Comparison of ENCODE assay signal across 15 cellular contexts in genomic region chr2:174535757-174536703, GRCh38. TPM values are rescaled to one million over a fixed set of nuclear protein-coding genes. Genes with fewer than 3 reads are reported as not detected.
DNase-seq lines count a peak whose midpoint lies in the region; ATAC-seq, FAIRE-seq and TF ChIP-seq lines count a peak whose summit lies in the region.
"Had no signal": no experiment of that assay in that cellular context is flagged by ENCODE, and none has a peak within 500 bp of the region (broad histone marks: within the 10 kb centered on the region; RNA-seq: fewer than 3 reads in every experiment).

No MANE protein-coding gene starts in this region.

- no peak overlapping the region for H3K9ac ChIP-seq in K562 (ENCODE audit: insufficient read depth in 1 of 2, low read depth in 2 of 2, low read length in 2 of 2)

- H3K4me3 ChIP-seq in K562, result no peak overlapping the region
- H3K4me3 ChIP-seq: cardiac muscle cell, tibial nerve had no signal

- TF ChIP-seq CTCF in C4-2B (conservative IDR thresholded peaks at IDR 0.05), result no peak
- no peak for TF ChIP-seq CTCF in K562 (IDR thresholded peaks at IDR 0.05 in 2 of 3, conservative IDR thresholded peaks at IDR 0.05 in 1 of 3; ENCODE audit: insufficient read depth in 2 of 3, low read depth in 1 of 3, low read length in 3 of 3)

- intact Hi-C loops in K562 (cut with micrococcal nuclease), result no loop called here

- TF ChIP-seq RAD21 in K562 (CRISPR knock-in tag; conservative IDR thresholded peaks at IDR 0.05 in 1 of 2, IDR thresholded peaks at IDR 0.05 in 1 of 2), result no peak

- peaks cover 41 to 42% of the 10 kb centered on the region in 2 experiments for H3K27me3 ChIP-seq in K562 (ENCODE audit: control insufficient read depth in 2 of 2, insufficient read depth in 2 of 2, low read length in 2 of 2)
- H3K27me3 ChIP-seq: cardiac muscle cell, tibial nerve had no signal

- 2% methylated on average over 11 of the region's 11 CpGs for WGBS in K562 (ENCODE audit: insufficient coverage, low coverage, missing lambda C conversion rate)

- H3K9me3 ChIP-seq in K562 (replicated peaks; ENCODE audit: control insufficient read depth, insufficient read depth, low read depth, low read length), result no peaks in the 10 kb centered on the region
- H3K9me3 ChIP-seq: tibial nerve had no signal

- no peaks in the 10 kb centered on the region for H3K36me3 ChIP-seq in K562 (ENCODE audit: control insufficient read depth, insufficient read depth, low read length)
- H3K36me3 ChIP-seq: cardiac muscle cell, tibial nerve had no signal

- POLR2A ChIA-PET in K562 (lab: Yijun Ruan, JAX), result interaction anchor here (3.7 kb wide), 1 partner anchor 11 kb away, joined by 17 read pairs; no protein-coding TSS in a partner anchor

- TF ChIP-seq POLR2A in K562 (conservative IDR thresholded peaks at IDR 0.05), result no peak

- no peak for TF ChIP-seq EP300 in K562 (IDR thresholded peaks at IDR 0.05; ENCODE audit: low read length)

- CTCF ChIA-PET in K562 (lab: Yijun Ruan, JAX; ENCODE audit: low intra/inter-chr PET ratio), result no interaction called here

- in situ Hi-C loops in K562 (cut with MboI), result loop anchor here (5.0 kb wide), 1 partner anchor 74 kb away; no protein-coding TSS in a partner anchor

- peak; percentile 96 for DNase-seq in NCI-H2171 (lab: John Stamatoyannopoulos, UW)
- DNase-seq in K562 (ENCODE audit: extremely low read depth in 1 of 4, low spot score in 3 of 4), result peak in 1 of 4 experiments; percentile 12
- DNase-seq in activated CD8-positive, alpha-beta memory T cell treated with anti-CD3 and anti-CD28 coated beads for 24 hours, result no peak
- no peak for DNase-seq in SIG-M5 (lab: John Stamatoyannopoulos, UW)
- DNase-seq: activated CD4-positive, alpha-beta T cell treated with anti-CD3 and anti-CD28 coated beads for 48 hours; erythroblast; NCI-H187 had no signal

- H3K4me2 ChIP-seq in K562 (ENCODE audit: insufficient read depth, low read length), result no peak overlapping the region

- no peak for FAIRE-seq in K562 (lab: Jason Lieb, UNC)

- BruUV-seq in K562 (replicated peaks; lab: Mats Ljungman, UMichigan), result no TSS peak

- H4K20me1 ChIP-seq in K562 (replicated peaks; ENCODE audit: control insufficient read depth, insufficient read depth, low read length), result no peaks in the 10 kb centered on the region

- ATAC-seq in GM21390 (IDR thresholded peaks at IDR 0.05; ENCODE audit: unreplicated experiment) (peak; percentile 60), K562 (peak; percentile 42), HG03280 (IDR thresholded peaks at IDR 0.05; ENCODE audit: unreplicated experiment) (no peak), HG02938 (IDR thresholded peaks at IDR 0.05; ENCODE audit: unreplicated experiment) (no peak)
- ATAC-seq: right cardiac atrium had no signal

- no peak overlapping the region for H2AFZ ChIP-seq in K562 (ENCODE audit: low read depth, low read length)

- H3K9me1 ChIP-seq in K562 (ENCODE audit: control insufficient read depth, insufficient read depth, low read length), result no peaks in the 10 kb centered on the region

- peak overlapping the region; percentile 34; the same call in 1 of the 2 replicates for H3K27ac ChIP-seq in C4-2B
- no peak overlapping the region for H3K27ac ChIP-seq in K562 (ENCODE audit: extremely low read depth, low read depth, low read length)
- H3K27ac ChIP-seq: cardiac muscle cell had no signal

- H3K79me2 ChIP-seq in K562 (ENCODE audit: control insufficient read depth, insufficient read depth, low read length), result no peaks in the 10 kb centered on the region

- H3K4me1 ChIP-seq in K562 (replicated peaks in 1 of 2; ENCODE audit: control insufficient read depth in 2 of 2, insufficient read depth in 2 of 2, low read length in 2 of 2), result no peaks in the 10 kb centered on the region

TF ChIP-seq in K562, 482 proteins besides CTCF, POLR2A, EP300 and RAD21:
- 0 out of 2 replicates have a peak, but pooled peaks have one; percentile 3 for TF ChIP-seq CBFA2T3 (IDR thresholded peaks at IDR 0.05)
- TF ChIP-seq ZC3H11A (IDR thresholded peaks at IDR 0.05; ENCODE audit: low read depth, low read length), result no peak

RNA-seq across cellular contexts. Expression of gene GPR155, which starts 49.2 kb away (rescaled TPM):
- 0.37 and 0.76 TPM in 2 replicates for total RNA-seq in K562 (2011; cell fraction: chromatin; rRNA removed; ENCODE audit: low replicate concordance)
- total RNA-seq in K562 (2011; cell fraction: nucleolus; rRNA removed), result 0.17 and 0.39 TPM in 2 replicates
- total RNA-seq in K562 (2011; cell fraction: nucleoplasm; rRNA removed), result 0.37 and 0.84 TPM in 2 replicates
- total RNA-seq in K562 (2014; rRNA removed), result 0.04 TPM in 1 of 2 replicates, not detected in the other
- 0.10 and 0.18 TPM in 2 replicates for total RNA-seq in K562 (2014; rRNA removed; fragmentation: Illumina TruSeq; extraction: Trizol)
- total RNA-seq in K562 (2015; rRNA removed; fragmentation: Illumina TruSeq; extraction: Trizol), result 0.08 and 0.11 TPM in 2 replicates
- 0.11 TPM in 2 replicates for total RNA-seq in K562 (2021)
- polyA plus RNA-seq in K562 (2011; rRNA removed), result 0.40 and 0.49 TPM in 2 replicates
- 0.07 and 0.16 TPM in 2 replicates for polyA plus RNA-seq in K562 (2011; cell fraction: cytosol; rRNA removed)
- 0.24 and 0.46 TPM in 2 replicates for polyA plus RNA-seq in K562 (2011; cell fraction: nucleus; rRNA removed)
- 0.12 and 0.49 TPM in 2 replicates for polyA plus RNA-seq in K562 (2012)
- polyA plus RNA-seq in K562 (2014; fragmentation: Illumina TruSeq; extraction: Trizol), result 0.06 and 0.10 TPM in 2 replicates
- polyA plus RNA-seq in K562 (2014; fragmentation: Nextera tagmentation; extraction: Ambion mirVana), result under 1 TPM; 0.04 to 0.11 TPM
- polyA plus RNA-seq in K562 (2014; rRNA removed), result 0.04 and 0.36 TPM in 2 replicates
- 0.28 and 0.33 TPM in 2 replicates for polyA minus RNA-seq in K562 (2011; rRNA and poly(A)+ RNA removed)
- polyA minus RNA-seq in K562 (2011; cell fraction: cytosol; rRNA and poly(A)+ RNA removed), result not detected in 2 replicates
- 0.13 and 0.78 TPM in 2 replicates for polyA minus RNA-seq in K562 (2011; cell fraction: nucleus; rRNA and poly(A)+ RNA removed)
- total RNA-seq: HT-29 had no signal

Comparison
In these comparisons a context has a peak if more than half of its experiments do, and no peak if none do; other contexts are left out.
1. ATAC-seq: peak in GM21390 (single experiment) and K562 (single experiment); none in HG03280 (single experiment) and HG02938 (single experiment).